Comparison of ENCODE assay signal across 32 cellular contexts in the genomic region with DNA sequence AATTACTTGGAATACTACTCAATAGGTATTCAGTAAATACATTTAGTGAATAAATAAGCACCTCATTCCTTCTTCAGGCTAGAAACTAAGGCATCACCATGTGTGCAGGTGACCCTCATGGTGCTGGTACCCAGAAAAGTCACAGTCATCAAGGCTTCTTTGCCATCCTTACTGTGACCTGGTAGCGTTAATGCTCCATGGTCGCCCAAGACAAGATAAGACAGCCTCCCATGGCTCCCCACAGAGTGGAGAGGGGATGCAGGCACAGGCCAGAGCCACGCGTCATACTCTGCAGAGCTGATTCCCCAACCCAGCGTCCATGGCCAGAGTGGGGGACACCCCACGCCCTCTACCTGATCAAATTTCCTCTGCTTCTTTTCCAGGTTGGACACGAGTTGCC.
"Had no signal": no experiment of that assay in that cellular context is flagged by ENCODE, and none has a peak within 500 bp of the region (broad histone marks: within the 10 kb centered on the region; RNA-seq: fewer than 3 reads in every experiment).

No MANE protein-coding gene starts in this region.

- H3K9me3 ChIP-seq: colonic mucosa, heart right ventricle, left ventricle myocardium inferior, lower lobe of right lung, ovary, psoas muscle, spleen, stomach, testis, tibial artery had no signal

- ATAC-seq: esophagus mucosa; foreskin keratinocyte; heart right ventricle; left colon; naive thymus-derived CD8-positive, alpha-beta T cell; psoas muscle; right cardiac atrium had no signal

- H3K4me1 ChIP-seq: colonic mucosa, foreskin keratinocyte, heart right ventricle, left ventricle myocardium inferior, lower lobe of right lung, psoas muscle, spleen, tibial artery had no signal

- H3K27ac ChIP-seq: colonic mucosa, epithelial cell of prostate, foreskin keratinocyte, heart right ventricle, left ventricle myocardium inferior, lower lobe of right lung, ovary, psoas muscle, skin epidermis, spleen, stomach, tibial artery had no signal

- H3K36me3 ChIP-seq: ovary had no signal

- H3K27me3 Mint-ChIP-seq: dendritic cell treated with granulocyte-macrophage colony-stimulating factor and Interleukin-4, amounts not matched to agents 40 ng/mL and 50 ng/mL, for 4 days; naive thymus-derived CD8-positive, alpha-beta T cell; type B pancreatic cell had no signal

- H3K4me3 Mint-ChIP-seq: dendritic cell treated with granulocyte-macrophage colony-stimulating factor and Interleukin-4, amounts not matched to agents 40 ng/mL and 50 ng/mL, for 4 days; endodermal cell; immature natural killer cell; naive thymus-derived CD8-positive, alpha-beta T cell; nephron progenitor cell; type B pancreatic cell had no signal

- H3K4me3 ChIP-seq: colonic mucosa, heart right ventricle, left ventricle myocardium inferior, lower lobe of right lung, ovary, psoas muscle, skin epidermis, spleen, stomach, testis, tibial artery had no signal

- H3K27me3 ChIP-seq: colonic mucosa, foreskin keratinocyte, heart right ventricle, ovary, spleen, stomach, testis, tibial artery had no signal

- H3K9me3 Mint-ChIP-seq: dendritic cell treated with granulocyte-macrophage colony-stimulating factor and Interleukin-4, amounts not matched to agents 40 ng/mL and 50 ng/mL, for 4 days; endodermal cell; immature natural killer cell; naive thymus-derived CD8-positive, alpha-beta T cell; nephron progenitor cell; type B pancreatic cell had no signal

- H3K4me1 Mint-ChIP-seq: endodermal cell, immature natural killer cell had no signal

- DNase-seq: colonic mucosa; effector CD8-positive, alpha-beta T cell; endodermal cell; foreskin keratinocyte; glutamatergic neuron; heart right ventricle; hypothalamus; immature natural killer cell; islet precursor cell; kidney glomerular epithelial cell; left colon; left ventricle myocardium inferior; lower lobe of right lung; nephron progenitor cell; nucleus accumbens; ovary; posterior cingulate gyrus; psoas muscle; right cardiac atrium; spleen; stimulated activated CD4-positive, alpha-beta T cell treated with anti-CD3 and anti-CD28 coated beads, Interleukin-4, amount 100 ng/mL, for 4 hours; stimulated activated naive CD4-positive, alpha-beta T cell treated with Interleukin-2 at 50 U/mL for 16 hours; stomach; substantia nigra; testis; tibial artery had no signal

- H3K27ac Mint-ChIP-seq: dendritic cell treated with granulocyte-macrophage colony-stimulating factor and Interleukin-4, amounts not matched to agents 40 ng/mL and 50 ng/mL, for 4 days; endodermal cell; immature natural killer cell; nephron progenitor cell; type B pancreatic cell had no signal
